Comparison of ENCODE assay signal across 8 cellular contexts in the genomic region with DNA sequence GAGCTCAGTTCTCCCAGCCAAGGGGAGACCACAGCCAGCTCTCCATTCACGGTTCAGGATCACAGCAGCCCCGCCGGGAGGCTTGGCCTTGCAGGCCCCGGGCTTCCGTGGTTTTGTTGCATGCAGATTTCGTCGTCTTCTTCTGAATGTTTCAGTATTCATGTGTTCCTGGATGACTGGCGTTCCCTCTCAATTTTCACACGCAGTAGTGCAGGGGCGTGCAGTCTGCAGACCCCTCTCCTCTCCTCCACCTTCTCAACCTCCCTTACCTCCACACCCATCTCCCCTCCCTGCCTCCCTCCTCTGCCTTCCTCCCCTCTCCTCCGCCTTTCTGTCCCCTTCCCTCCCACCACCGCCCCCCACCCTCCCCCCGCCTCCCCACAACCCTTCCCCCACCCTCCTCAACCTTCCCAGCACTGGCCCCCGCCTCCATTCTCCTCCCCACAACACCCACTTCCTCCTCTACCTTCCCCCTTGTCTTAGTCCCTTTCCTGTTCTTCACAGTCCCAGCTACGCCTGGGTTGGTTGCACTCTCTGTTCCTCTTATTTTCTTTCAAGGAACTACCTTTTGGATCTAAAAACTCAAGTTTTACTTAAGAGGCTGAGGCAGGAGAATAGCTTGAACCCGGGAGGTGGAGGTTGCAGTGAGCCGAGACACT. TPM values are rescaled to one million over a fixed set of nuclear protein-coding genes. Genes with fewer than 3 reads are reported as not detected.
DNase-seq lines count a peak whose midpoint lies in the region; ATAC-seq and TF ChIP-seq lines count a peak whose summit lies in the region.

No MANE protein-coding gene starts in this region.

- POLR2A ChIA-PET in CD8-positive, alpha-beta T cell (lab: Charles Lee), result no interaction called here

- WGBS in aorta, 2 donors, result 47 to 57% methylated on average over 16 to 17 of the region's 17 CpGs

- H3K9me3 Mint-ChIP-seq in CD8-positive, alpha-beta T cell, result no peaks in the 10 kb centered on the region

- intact Hi-C loops in CD8-positive, alpha-beta T cell (cut with DNase I, micrococcal nuclease), result loop anchor here in 1 of 2 experiments (1.0 to 5.0 kb wide), 2 partner anchors 72 to 217 kb away; no protein-coding TSS in a partner anchor
- intact Hi-C loops in aorta (cut with DNase I), result loop anchor here in 1 of 2 donors (10.0 kb wide), 1 partner anchor 374 kb away; no protein-coding TSS in a partner anchor

- peaks cover 35% of the 10 kb centered on the region for H3K4me1 ChIP-seq in CD8-positive, alpha-beta T cell (ENCODE audit: insufficient read depth, low read length)
- H3K4me1 ChIP-seq in aorta (ENCODE audit: control insufficient read depth in 1 of 2, insufficient read depth in 2 of 2, low read length in 2 of 2), result no peaks in the 10 kb centered on the region

- H3K27me3 ChIP-seq in CD8-positive, alpha-beta T cell (ENCODE audit: insufficient read depth, low read length), result no peaks in the 10 kb centered on the region
- H3K27me3 ChIP-seq in layer of hippocampus (ENCODE audit: control insufficient read depth, insufficient read depth, low read length) (no peaks in the 10 kb centered on the region), aorta (ENCODE audit: control insufficient read depth in 1 of 2, insufficient read depth in 2 of 2, low read length in 1 of 2) (peaks cover 0 to 1% of the 10 kb centered on the region in 2 donors)

- DNase-seq in CD8-positive, alpha-beta T cell, result peak in 3 of 7 experiments; percentile 32 to 40 (median 38)
- peak; percentile 72 to 81 for DNase-seq in activated CD4-positive, alpha-beta T cell treated with anti-CD3 and anti-CD28 coated beads, Interleukin-2, amount 50 U/mL, for 48 hours
- DNase-seq in aorta (peak; percentile 66 to 73), cerebellum (ENCODE audit: low spot score) (no peak), DMS 273 (lab: John Stamatoyannopoulos, UW; ENCODE audit: unreplicated experiment) (no peak)

- CTCF ChIA-PET in CD8-positive, alpha-beta T cell (lab: Charles Lee), result interaction anchor here (2.6 kb wide), 1 partner anchor 46 kb away, joined by 8 read pairs; no protein-coding TSS in a partner anchor

- H3K36me3 Mint-ChIP-seq in CD8-positive, alpha-beta T cell, result peaks cover 3% of the 10 kb centered on the region

- ATAC-seq in CD8-positive, alpha-beta T cell, result peak; percentile 16
- ATAC-seq in HG02759 (IDR thresholded peaks at IDR 0.05; ENCODE audit: unreplicated experiment) (peak; percentile 50), aorta (ENCODE audit: low FRiP score) (no peak), GM19397 (IDR thresholded peaks at IDR 0.05; ENCODE audit: unreplicated experiment) (no peak)

- no peak for TF ChIP-seq CTCF in CD8-positive, alpha-beta T cell (IDR thresholded peaks at IDR 0.05)

- peak overlapping the region; percentile 89 for H3K27ac Mint-ChIP-seq in CD8-positive, alpha-beta T cell

- peak overlapping the region; percentile 43 for H3K4me3 ChIP-seq in CD8-positive, alpha-beta T cell (ENCODE audit: low read depth, low read length)
- H3K4me3 ChIP-seq in aorta (ENCODE audit: low read length in 2 of 2), result no peak overlapping the region

- H3K36me3 ChIP-seq in CD8-positive, alpha-beta T cell (ENCODE audit: insufficient read depth, low read length), result no peaks in the 10 kb centered on the region
- no peaks in the 10 kb centered on the region for H3K36me3 ChIP-seq in aorta (ENCODE audit: control insufficient read depth in 1 of 2, insufficient read depth in 2 of 2, low read length in 1 of 2)

- peak overlapping the region; percentile 74 for H3K4me3 Mint-ChIP-seq in CD8-positive, alpha-beta T cell

- no peaks in the 10 kb centered on the region for H3K27me3 Mint-ChIP-seq in CD8-positive, alpha-beta T cell (ENCODE audit: low read depth)

- H3K4me1 Mint-ChIP-seq in CD8-positive, alpha-beta T cell (ENCODE audit: low read depth), result peaks cover 37% of the 10 kb centered on the region

- no peak overlapping the region for H3K27ac ChIP-seq in CD8-positive, alpha-beta T cell (ENCODE audit: low read depth, low read length)
- H3K27ac ChIP-seq in layer of hippocampus (ENCODE audit: low read depth, low read length) (peak overlapping the region; percentile 27), aorta (ENCODE audit: low read depth in 1 of 2, low read length in 2 of 2) (no peak overlapping the region)

- H3K9me3 ChIP-seq in CD8-positive, alpha-beta T cell (ENCODE audit: low read length), result no peaks in the 10 kb centered on the region
- no peaks in the 10 kb centered on the region for H3K9me3 ChIP-seq in aorta (ENCODE audit: control insufficient read depth, low read length)

RNA-seq across cellular contexts. Expression of gene SLC19A1, which starts 8.4 kb away (rescaled TPM):
- total RNA-seq in CD8-positive, alpha-beta T cell, result 1 to 10 TPM; 8.8 to 9.0 TPM
- 1 to 10 TPM; 6.2 to 8.4 TPM for total RNA-seq in aorta
- 10 to 100 TPM in 1 of 2 donors, 1 to 10 TPM in 1; 4.5 to 32.5 TPM for polyA plus RNA-seq in aorta
- total RNA-seq in cerebellum, result 26.4 TPM

Comparison
In these comparisons a context has a peak if more than half of its experiments do, and no peak if none do; other contexts are left out.
1. ATAC-seq: peak in CD8-positive, alpha-beta T cell (single experiment) and HG02759 (single experiment); none in aorta (single experiment) and GM19397 (single experiment).
2. DNase-seq: peak in activated CD4-positive, alpha-beta T cell treated with anti-CD3 and anti-CD28 coated beads, Interleukin-2, amount 50 U/mL, for 48 hours (2 of 2) and aorta (2 of 2); none in cerebellum (single experiment) and DMS 273 (single experiment).